In the genomic region with DNA sequence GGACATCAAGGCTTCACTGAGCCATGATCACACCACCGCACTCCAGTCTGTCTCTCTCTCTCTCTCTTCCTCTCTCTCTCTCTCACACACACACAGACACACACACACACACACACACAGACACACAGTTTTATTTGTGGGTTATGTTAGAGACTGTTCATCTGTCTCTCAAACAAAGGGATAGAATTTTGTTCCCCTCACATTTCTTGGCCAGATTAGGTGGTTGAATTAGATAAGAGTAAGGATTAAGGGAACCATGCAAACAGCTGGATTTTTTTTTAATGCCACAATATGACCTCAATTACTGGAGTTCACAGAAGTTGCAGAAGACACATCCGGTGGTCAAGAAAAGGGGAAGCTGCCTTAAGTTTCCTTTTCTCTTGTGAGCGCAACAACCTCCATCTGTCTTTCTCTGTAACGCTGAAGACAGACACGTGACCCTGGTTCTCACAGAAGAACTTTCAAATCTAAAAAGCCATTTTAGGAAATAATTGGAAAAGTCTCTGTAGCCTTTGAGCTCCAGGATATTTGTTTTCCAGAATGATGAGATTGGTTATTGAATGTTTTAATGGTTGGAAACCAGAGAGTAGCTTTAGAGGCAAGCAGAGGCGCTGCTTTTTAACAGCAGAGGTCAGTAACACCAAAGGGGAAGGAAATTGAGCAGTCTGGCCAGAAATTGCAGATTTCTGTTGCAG, we compare ENCODE assay signal across 8 cellular contexts. TPM values are rescaled to one million over a fixed set of nuclear protein-coding genes. Genes with fewer than 3 reads are reported as not detected.
DNase-seq lines count a peak whose midpoint lies in the region; ATAC-seq and TF ChIP-seq lines count a peak whose summit lies in the region.

No MANE protein-coding gene starts in this region.

- H3K9me3 Mint-ChIP-seq in activated T-helper 17 cell treated with anti-CD3 and anti-CD28 coated beads, Interleukin-2, amount 50 U/mL, for 72 hours: no peaks in the 10 kb centered on the region

- H2AK5ac ChIP-seq in IMR-90 (ENCODE audit: low read depth, low read length): 0 out of 2 replicates have a peak overlapping the region, but pooled peaks have one; percentile 10

- peak overlapping the region; percentile 55; the same call in 1 of the 2 replicates for H3K4me2 ChIP-seq in IMR-90 (ENCODE audit: low read depth, low read length)

- dilution Hi-C loops in IMR-90 (cut with HindIII; ENCODE audit: low sequenced_read_pairs, unreplicated experiment): no loop called here

- H3K9me3 ChIP-seq in right atrium auricular region (no peaks in the 10 kb centered on the region), IMR-90 (ENCODE audit: control insufficient read depth, insufficient read depth, low read length) (no peaks in the 10 kb centered on the region), testis (no peaks in the 10 kb centered on the region)

- peak; percentile 73 for ATAC-seq in Right ventricle myocardium inferior
- peak; percentile 90 for ATAC-seq in GM21717 (IDR thresholded peaks at IDR 0.05; ENCODE audit: unreplicated experiment)
- ATAC-seq in IMR-90 (ENCODE audit: low read depth): peak; percentile 82
- no peak for ATAC-seq in activated T-helper 17 cell treated with anti-CD3 and anti-CD28 coated beads, Interleukin-2, amount 50 U/mL, for 72 hours (replicated peaks)

- H2BK120ac ChIP-seq in IMR-90 (ENCODE audit: low read depth, low read length): no peak overlapping the region

- peaks cover 23% of the 10 kb centered on the region for H3K27me3 Mint-ChIP-seq in activated T-helper 17 cell treated with anti-CD3 and anti-CD28 coated beads, Interleukin-2, amount 50 U/mL, for 72 hours

- H3K14ac ChIP-seq in IMR-90 (replicated peaks; ENCODE audit: low read depth, low read length): no peak overlapping the region

- no peak overlapping the region for H3K9ac ChIP-seq in IMR-90 (ENCODE audit: low read depth, low read length)

- no peak overlapping the region for H3K56ac ChIP-seq in IMR-90 (ENCODE audit: extremely low read depth, insufficient read depth, low read length)

- DNase-seq in Right ventricle myocardium inferior (ENCODE audit: missing footprints) (no peak), right atrium auricular region (ENCODE audit: low spot score) (no peak), IMR-90 (peak; percentile 49), iris pigment epithelial cell (ENCODE audit: low read depth) (peak; percentile 51), testis (peak; percentile 61)
- no peak for DNase-seq in stimulated activated CD4-positive, alpha-beta T cell treated with anti-CD3 and anti-CD28 coated beads, Interleukin-1b, Interleukin-23, amount 100 ng/mL, for 48 hours

- no peak overlapping the region for H4K5ac ChIP-seq in IMR-90 (ENCODE audit: low read depth, low read length)

- no peak overlapping the region for H3K27ac Mint-ChIP-seq in activated T-helper 17 cell treated with anti-CD3 and anti-CD28 coated beads, Interleukin-2, amount 50 U/mL, for 72 hours

- peak; percentile 70 for TF ChIP-seq RAD21 in IMR-90 (IDR thresholded peaks at IDR 0.05; ENCODE audit: low read length)

- POLR2A ChIA-PET in IMR-90 (lab: Charles Lee; ENCODE audit: unreplicated experiment): no interaction called here

- H2BK5ac ChIP-seq in IMR-90 (ENCODE audit: low read depth, low read length, poor library complexity, severe bottlenecking): no peak overlapping the region

- no TSS peak for BruUV-seq in IMR-90 (replicated peaks; lab: Mats Ljungman, UMichigan)

- no peak for TF ChIP-seq POLR2A in IMR-90 (IDR thresholded peaks at IDR 0.05; ENCODE audit: low read depth, low read length)
- TF ChIP-seq POLR2A in testis (IDR thresholded peaks at IDR 0.05): no peak

- no peak overlapping the region for H4K91ac ChIP-seq in IMR-90 (ENCODE audit: insufficient read depth, low read depth, low read length)

- H2AK9ac ChIP-seq in IMR-90 (replicated peaks; ENCODE audit: low read depth, low read length, poor library complexity): peak overlapping the region; percentile 51

- H2BK15ac ChIP-seq in IMR-90 (ENCODE audit: low read depth, low read length): no peak overlapping the region

- no peaks in the 10 kb centered on the region for H3K79me1 ChIP-seq in IMR-90 (ENCODE audit: low read depth in 1 of 2, low read length in 2 of 2)

- H3K4me1 ChIP-seq in right atrium auricular region (no peaks in the 10 kb centered on the region), IMR-90 (ENCODE audit: control insufficient read depth, insufficient read depth, low read length) (peaks cover 4% of the 10 kb centered on the region), testis (no peaks in the 10 kb centered on the region)

- H3K9me1 ChIP-seq in IMR-90 (ENCODE audit: insufficient read depth, low read length): no peaks in the 10 kb centered on the region

- peak overlapping the region; percentile 8; the same call in 1 of the 2 replicates for H2BK20ac ChIP-seq in IMR-90 (ENCODE audit: low read depth, low read length)

- no peaks in the 10 kb centered on the region for H3K36me3 Mint-ChIP-seq in activated T-helper 17 cell treated with anti-CD3 and anti-CD28 coated beads, Interleukin-2, amount 50 U/mL, for 72 hours (ENCODE audit: low read depth)

- H3K4ac ChIP-seq in IMR-90 (ENCODE audit: low read depth, low read length): 0 out of 2 replicates have a peak overlapping the region, but pooled peaks have one; percentile 4

- no peaks in the 10 kb centered on the region for H3K27me3 ChIP-seq in right atrium auricular region
- no peaks in the 10 kb centered on the region for H3K27me3 ChIP-seq in IMR-90 (ENCODE audit: control insufficient read depth, insufficient read depth, low read length)
- no peaks in the 10 kb centered on the region for H3K27me3 ChIP-seq in testis

- peak overlapping the region; percentile 81 for H2AFZ ChIP-seq in IMR-90 (replicated peaks; ENCODE audit: low read length, poor library complexity)

- H4K8ac ChIP-seq in IMR-90 (ENCODE audit: low read depth in 2 of 2, low read length in 2 of 2): no peak overlapping the region

- H3K4me1 Mint-ChIP-seq in activated T-helper 17 cell treated with anti-CD3 and anti-CD28 coated beads, Interleukin-2, amount 50 U/mL, for 72 hours: no peaks in the 10 kb centered on the region

- intact Hi-C loops in Right ventricle myocardium inferior (cut with DNase I) (loop anchor here (2.0 to 5.0 kb wide), 3 partner anchors 220 to 410 kb away; partner anchors contain the start of genes LOC128125822 and PTP4A1), IMR-90 (cut with micrococcal nuclease) (loop anchor here (1.0 to 10.0 kb wide), 6 partner anchors 222 to 562 kb away; partner anchors contain the start of gene PHF3), testis (cut with DNase I; ENCODE audit: low total_unique reads) (no loop called here)

- H3K23ac ChIP-seq in IMR-90 (ENCODE audit: low read depth, low read length): no peak overlapping the region

- WGBS in IMR-90 (ENCODE audit: extremely low coverage in 2 of 2, insufficient read length in 1 of 2), 2 experiments: 40% methylated on average over 1 of the region's 6 CpGs; no CpG with 5 or more reads in 1 of the 2 experiments
- WGBS in testis, 2 donors: 48 to 50% methylated on average over 6 of the region's 6 CpGs

- H3K36me3 ChIP-seq in right atrium auricular region (no peaks in the 10 kb centered on the region), IMR-90 (ENCODE audit: control insufficient read depth, insufficient read depth, low read length) (no peaks in the 10 kb centered on the region), testis (ENCODE audit: low read depth, missing control alignments) (no peaks in the 10 kb centered on the region)

- CTCF ChIA-PET in IMR-90 (lab: Yijun Ruan, JAX): interaction anchor here (0.5 to 3.5 kb wide), 13 partner anchors 10 to 806 kb away, joined by 3 to 18 read pairs (median 3); no protein-coding TSS in a partner anchor

- in situ Hi-C loops in IMR-90 (cut with MboI; ENCODE audit: low sequenced_read_pairs): loop anchor here (5.0 to 25.0 kb wide), 2 partner anchors 210 to 410 kb away; partner anchors contain the start of genes LOC128125822 and PTP4A1

- peak in 1 of 2 donors; percentile 63 for TF ChIP-seq CTCF in right atrium auricular region (IDR thresholded peaks at IDR 0.05)
- TF ChIP-seq CTCF in IMR-90 (conservative IDR thresholded peaks at IDR 0.05; ENCODE audit: low read depth, low read length): peak; percentile 72
- peak in 2 of 3 experiments; percentile 7 to 46 for TF ChIP-seq CTCF in testis (IDR thresholded peaks at IDR 0.05)

- H3K4me3 ChIP-seq in right atrium auricular region (no peak overlapping the region), IMR-90 (ENCODE audit: insufficient read depth, low read depth, low read length) (no peak overlapping the region), testis (no peak overlapping the region)

- no peaks in the 10 kb centered on the region for H4K20me1 ChIP-seq in IMR-90 (ENCODE audit: insufficient read depth, low read length)

- no peak overlapping the region for H3K18ac ChIP-seq in IMR-90 (ENCODE audit: low read depth, low read length)

- H3K27ac ChIP-seq in right atrium auricular region: no peak overlapping the region
- H3K27ac ChIP-seq in IMR-90 (ENCODE audit: insufficient read depth, low read length): no peak overlapping the region
- H3K27ac ChIP-seq in testis: no peak overlapping the region

- peak overlapping the region; percentile 19 for H3K4me3 Mint-ChIP-seq in activated T-helper 17 cell treated with anti-CD3 and anti-CD28 coated beads, Interleukin-2, amount 50 U/mL, for 72 hours

TF ChIP-seq in IMR-90, 13 proteins besides CTCF, POLR2A, EP300 and RAD21:
- peak; percentile 56 for TF ChIP-seq USF2 (IDR thresholded peaks at IDR 0.05; ENCODE audit: low read depth, low read length)
- TF ChIP-seq SMC3 (IDR thresholded peaks at IDR 0.05; ENCODE audit: low read depth, low read length): peak; percentile 51
- TF ChIP-seq BHLHE40 (IDR thresholded peaks at IDR 0.05; ENCODE audit: low read depth, low read length): no peak

RNA-seq across cellular contexts. Expression of gene LGSN, which starts 33.0 kb away (rescaled TPM):
- total RNA-seq in Right ventricle myocardium inferior (not detected), right atrium auricular region (not detected), IMR-90 (2012; rRNA removed) (not detected in 2 replicates), testis (1 to 10 TPM in 1 of 2 donors, under 1 TPM in 1; 0.62 to 1.8 TPM)
- polyA plus RNA-seq in IMR-90 (2012; rRNA removed) (not detected in 2 replicates), testis (ENCODE audit: insufficient read depth, low read depth, low replicate concordance) (0.69 TPM)
- polyA plus RNA-seq in IMR-90 (2012; cell fraction: cytosol; rRNA removed): not detected in 2 replicates
- polyA plus RNA-seq in IMR-90 (2012; cell fraction: nucleus; rRNA removed; ENCODE audit: low replicate concordance): not detected in 2 replicates
- under 1 TPM in 1 of 2 donors, not detected in 1; 0.34 TPM for total RNA-seq in activated T-helper 17 cell treated with anti-CD3 and anti-CD28 coated beads, Interleukin-2, amount 50 U/mL, for 72 hours

Comparison
In these comparisons a context has a peak if more than half of its experiments do, and no peak if none do; other contexts are left out.
1. DNase-seq: peak in IMR-90 (single experiment), iris pigment epithelial cell (single experiment) and testis (single experiment); none in Right ventricle myocardium inferior (single experiment), right atrium auricular region (single experiment) and stimulated activated CD4-positive, alpha-beta T cell treated with anti-CD3 and anti-CD28 coated beads, Interleukin-1b, Interleukin-23, amount 100 ng/mL, for 48 hours (single experiment).